Comparison of ENCODE assay signal across 11 cellular contexts in genomic region chr2:28224648-28225471, GRCh38.
A peak's percentile ranks its signal among the peaks of the same experiment; 100 is the strongest.
DNase-seq lines count a peak whose midpoint lies in the region; ATAC-seq and TF ChIP-seq lines count a peak whose summit lies in the region.
"Had no signal": no experiment of that assay in that cellular context is flagged by ENCODE, and none has a peak within 500 bp of the region (broad histone marks: within the 10 kb centered on the region; RNA-seq: fewer than 3 reads in every experiment).

No MANE protein-coding gene starts in this region.

- no peak overlapping the region for H3K9ac ChIP-seq in DND-41 (ENCODE audit: low read depth, low read length)

- no peak overlapping the region for H3K27ac ChIP-seq in DND-41 (ENCODE audit: low read length)

- no peaks in the 10 kb centered on the region for H3K27me3 ChIP-seq in DND-41 (ENCODE audit: insufficient read depth, low read length, poor library complexity)

- H3K36me3 ChIP-seq in DND-41 (ENCODE audit: insufficient read depth, low read length): no peaks in the 10 kb centered on the region

- H4K20me1 ChIP-seq in DND-41 (ENCODE audit: insufficient read depth, low read length): no peaks in the 10 kb centered on the region

- H3K9me3 ChIP-seq in DND-41 (ENCODE audit: insufficient read depth, low read length, severe bottlenecking): no peaks in the 10 kb centered on the region

- peak; percentile 33 for DNase-seq in DND-41
- peak; percentile 74 for DNase-seq in SW480 (ENCODE audit: low spot score)
- DNase-seq in fibroblast of pulmonary artery (ENCODE audit: low read depth): peak; percentile 93
- DNase-seq in skeletal muscle cell (ENCODE audit: low read depth): peak; percentile 87
- no peak for DNase-seq in NCI-H82 treated with DMSO at 0.1 percent for 48 hours (lab: John Stamatoyannopoulos, UW; ENCODE audit: unreplicated experiment)
- no peak for DNase-seq in NCI-H524 (lab: John Stamatoyannopoulos, UW)
- DNase-seq: activated naive CD4-positive, alpha-beta T cell treated with anti-CD3 and anti-CD28 coated beads, Interleukin-2, amount 50 U/mL, for 16 hours; stimulated activated CD4-positive, alpha-beta T cell treated with anti-CD3 and anti-CD28 coated beads, Interleukin-15, amount 100 ng/mL, for 24 hours; T-helper 9 cell had no signal

- no peak overlapping the region for H2AFZ ChIP-seq in DND-41 (ENCODE audit: low read depth, low read length)

- H3K4me3 ChIP-seq in DND-41 (ENCODE audit: low read depth in 1 of 2, low read length in 2 of 2) (no peak overlapping the region), fibroblast of pulmonary artery (replicated peaks; ENCODE audit: low read depth, low read length) (no peak overlapping the region), skeletal muscle cell (ENCODE audit: low read depth, low read length) (no peak overlapping the region)

- H3K4me1 ChIP-seq in DND-41 (ENCODE audit: insufficient read depth, low read length): peaks cover 16% of the 10 kb centered on the region

- peak; percentile 86 for ATAC-seq in DND-41 (ENCODE audit: insufficient read depth, low read depth)
- no peak for ATAC-seq in GM18868 (IDR thresholded peaks at IDR 0.05; ENCODE audit: unreplicated experiment)
- no peak for ATAC-seq in HG03025 (IDR thresholded peaks at IDR 0.05; ENCODE audit: low FRiP score, unreplicated experiment)

- no peaks in the 10 kb centered on the region for H3K79me2 ChIP-seq in DND-41 (ENCODE audit: insufficient read depth, low read length)

- TF ChIP-seq CTCF in DND-41 (IDR thresholded peaks at IDR 0.05; ENCODE audit: borderline replicate concordance, extremely low read depth, low read length, poor library complexity, severe bottlenecking): no peak
- TF ChIP-seq CTCF in fibroblast of pulmonary artery (IDR thresholded peaks at IDR 0.05; ENCODE audit: low read length, missing control alignments): no peak

- no peak overlapping the region for H3K4me2 ChIP-seq in DND-41 (ENCODE audit: insufficient read depth, low read length)

Comparison
In these comparisons a context has a peak if more than half of its experiments do, and no peak if none do; other contexts are left out.
1. DNase-seq: peak in DND-41 (single experiment), SW480 (single experiment), fibroblast of pulmonary artery (single experiment) and skeletal muscle cell (single experiment); none in NCI-H82 treated with DMSO at 0.1 percent for 48 hours (single experiment) and NCI-H524 (0 of 2).